In genomic region chr1:25922064-25922632, GRCh38 we compare ENCODE assay signal across 8 cellular contexts. TPM values are rescaled to one million over a fixed set of nuclear protein-coding genes. Genes with fewer than 3 reads are reported as not detected.
DNase-seq lines count a peak whose midpoint lies in the region; ATAC-seq lines count a peak whose summit lies in the region.

No MANE protein-coding gene starts in this region.

- DNase-seq in DMS153 treated with DMSO at 0.1 percent for 48 hours (lab: John Stamatoyannopoulos, UW; ENCODE audit: unreplicated experiment), result peak; percentile 81
- DNase-seq in DMS153 (lab: John Stamatoyannopoulos, UW), result no peak
- DNase-seq in activated CD4-positive, alpha-beta memory T cell treated with anti-CD3 and anti-CD28 coated beads for 36 hours, result no peak
- no peak for DNase-seq in stimulated activated naive B cell treated with anti-CD40 and anti-IgM and Interleukin-4, amounts not matched to agents 10 μg/mL and 1 μg/mL and 100 μg/mL, for 72 hours
- no peak for DNase-seq in mucosa of gallbladder (ENCODE audit: low spot score)
- DNase-seq in effector CD4-positive, alpha-beta T cell, result no peak

- intact Hi-C loops in activated CD4-positive, alpha-beta memory T cell treated with anti-CD3 and anti-CD28 coated beads for 36 hours (cut with micrococcal nuclease), result loop anchor here (2.0 kb wide), 1 partner anchor 15 kb away; the partner anchor contains the start of gene STMN1

- no peaks in the 10 kb centered on the region for H3K36me3 Mint-ChIP-seq in activated CD4-positive, alpha-beta memory T cell treated with anti-CD3 and anti-CD28 coated beads for 36 hours
- no peaks in the 10 kb centered on the region for H3K36me3 Mint-ChIP-seq in stimulated activated naive B cell treated with anti-CD40 and anti-IgM and Interleukin-4, amounts not matched to agents 10 μg/mL and 1 μg/mL and 100 μg/mL, for 72 hours

- peaks cover 1% of the 10 kb centered on the region for H3K27me3 Mint-ChIP-seq in activated CD4-positive, alpha-beta memory T cell treated with anti-CD3 and anti-CD28 coated beads for 36 hours
- peaks cover 33 to 54% of the 10 kb centered on the region in 2 donors for H3K27me3 Mint-ChIP-seq in stimulated activated naive B cell treated with anti-CD40 and anti-IgM and Interleukin-4, amounts not matched to agents 10 μg/mL and 1 μg/mL and 100 μg/mL, for 72 hours

- peak overlapping the region; percentile 70 for H3K4me3 Mint-ChIP-seq in activated CD4-positive, alpha-beta memory T cell treated with anti-CD3 and anti-CD28 coated beads for 36 hours
- peak overlapping the region; percentile 81 to 89 for H3K4me3 Mint-ChIP-seq in stimulated activated naive B cell treated with anti-CD40 and anti-IgM and Interleukin-4, amounts not matched to agents 10 μg/mL and 1 μg/mL and 100 μg/mL, for 72 hours

- POLR2A ChIA-PET in activated CD4-positive, alpha-beta memory T cell treated with anti-CD3 and anti-CD28 coated beads for 36 hours (lab: Charles Lee), result interaction anchor here (0.6 to 1.6 kb wide), 3 partner anchors 8 to 1523 kb away, joined by 3 to 6 read pairs (median 3); partner anchors contain the start of gene PAFAH2

- H3K9me3 Mint-ChIP-seq in activated CD4-positive, alpha-beta memory T cell treated with anti-CD3 and anti-CD28 coated beads for 36 hours, result no peaks in the 10 kb centered on the region
- H3K9me3 Mint-ChIP-seq in stimulated activated naive B cell treated with anti-CD40 and anti-IgM and Interleukin-4, amounts not matched to agents 10 μg/mL and 1 μg/mL and 100 μg/mL, for 72 hours, result no peaks in the 10 kb centered on the region

- CTCF ChIA-PET in activated CD4-positive, alpha-beta memory T cell treated with anti-CD3 and anti-CD28 coated beads for 36 hours (lab: Charles Lee), result interaction anchor here (1.8 to 2.9 kb wide), 3 partner anchors 18 to 76 kb away, joined by 6 to 14 read pairs (median 8); partner anchors contain the start of gene PAFAH2

- ATAC-seq in stimulated activated naive B cell treated with anti-CD40 and anti-IgM and Interleukin-4, amounts not matched to agents 10 μg/mL and 1 μg/mL and 100 μg/mL, for 72 hours (replicated peaks), result no peak
- no peak for ATAC-seq in GM19328 (IDR thresholded peaks at IDR 0.05; ENCODE audit: unreplicated experiment)

- peaks cover 27% of the 10 kb centered on the region for H3K4me1 Mint-ChIP-seq in activated CD4-positive, alpha-beta memory T cell treated with anti-CD3 and anti-CD28 coated beads for 36 hours (ENCODE audit: low read depth)
- peaks cover 6 to 23% of the 10 kb centered on the region in 2 donors for H3K4me1 Mint-ChIP-seq in stimulated activated naive B cell treated with anti-CD40 and anti-IgM and Interleukin-4, amounts not matched to agents 10 μg/mL and 1 μg/mL and 100 μg/mL, for 72 hours

- H3K27ac Mint-ChIP-seq in activated CD4-positive, alpha-beta memory T cell treated with anti-CD3 and anti-CD28 coated beads for 36 hours, result no peak overlapping the region
- no peak overlapping the region for H3K27ac Mint-ChIP-seq in stimulated activated naive B cell treated with anti-CD40 and anti-IgM and Interleukin-4, amounts not matched to agents 10 μg/mL and 1 μg/mL and 100 μg/mL, for 72 hours

- H3K4me3 ChIP-seq in iPS-11a (ENCODE audit: low read depth, low read length), result peak overlapping the region; percentile 61

RNA-seq across cellular contexts. Expression of gene STMN1, which starts 15.9 kb away (rescaled TPM):
- 100 to 1,000 TPM; 619 to 630 TPM for total RNA-seq in activated CD4-positive, alpha-beta memory T cell treated with anti-CD3 and anti-CD28 coated beads for 36 hours
- total RNA-seq in mucosa of gallbladder, result 48.7 TPM

RNA-seq across cellular contexts. Expression of gene PAQR7, which starts 46.6 kb away (rescaled TPM):
- total RNA-seq in activated CD4-positive, alpha-beta memory T cell treated with anti-CD3 and anti-CD28 coated beads for 36 hours, result 1 to 10 TPM; 4.1 to 4.2 TPM
- 39.7 TPM for total RNA-seq in mucosa of gallbladder

Comparison
In these comparisons a context has a peak if more than half of its experiments do, and no peak if none do; other contexts are left out.
1. RNA of gene STMN1, which starts 15.9 kb away (total RNA-seq): 619 to 630 TPM in activated CD4-positive, alpha-beta memory T cell treated with anti-CD3 and anti-CD28 coated beads for 36 hours; 48.7 TPM in mucosa of gallbladder (single experiment); every median in the first group is over 10 times any median in the second.